ENCODE assay signal across 14 cellular contexts in genomic region chr2:110675679-110676078, GRCh38. TPM values are rescaled to one million over a fixed set of nuclear protein-coding genes. Genes with fewer than 3 reads are reported as not detected.
DNase-seq lines count a peak whose midpoint lies in the region; ATAC-seq and TF ChIP-seq lines count a peak whose summit lies in the region.
"Had no signal": no experiment of that assay in that cellular context is flagged by ENCODE, and none has a peak within 500 bp of the region (broad histone marks: within the 10 kb centered on the region; RNA-seq: fewer than 3 reads in every experiment).

No MANE protein-coding gene starts in this region.

- H3K27ac Mint-ChIP-seq in activated CD4-positive, alpha-beta T cell treated with anti-CD3 and anti-CD28 coated beads, Interleukin-2, amount 10 ng/mL, durations not matched to agents 7 days and 5 days = peak overlapping the region; percentile 64
- H3K27ac Mint-ChIP-seq in activated T-helper 1 cell treated with anti-CD3 and anti-CD28 coated beads, Interleukin-12 subunit alpha, Interleukin-12 subunit beta, Interleukin-2, Interleukin-4 antibody, amounts not matched to agents 30 ng/mL and 10 ng/mL and 1 ng/mL, durations not matched to agents 14 hours and 24 hours and 36 hours = peak overlapping the region; percentile 74
- H3K27ac Mint-ChIP-seq in neural progenitor cell = no peak overlapping the region

- H3K79me2 ChIP-seq in neural progenitor cell (ENCODE audit: low read depth) = peaks cover 63% of the 10 kb centered on the region

- POLR2A ChIA-PET in activated CD4-positive, alpha-beta T cell treated with anti-CD3 and anti-CD28 coated beads, Interleukin-2, amount 10 ng/mL, durations not matched to agents 7 days and 5 days (lab: Charles Lee) = no interaction called here

- H2AFZ ChIP-seq in neural progenitor cell (replicated peaks) = no peak overlapping the region

- H3K27me3 ChIP-seq in neural progenitor cell = no peaks in the 10 kb centered on the region

- H3K36me3 ChIP-seq in neural progenitor cell = peaks cover 25% of the 10 kb centered on the region

- CTCF ChIA-PET in activated CD4-positive, alpha-beta T cell treated with anti-CD3 and anti-CD28 coated beads, Interleukin-2, amount 10 ng/mL, durations not matched to agents 7 days and 5 days (lab: Charles Lee) = no interaction called here

- peak; percentile 1 for ATAC-seq in HG02610 (IDR thresholded peaks at IDR 0.05; ENCODE audit: unreplicated experiment)

- no peak for TF ChIP-seq CTCF in neural progenitor cell (IDR thresholded peaks at IDR 0.05)

- H3K4me3 ChIP-seq in neural progenitor cell = peak overlapping the region; percentile 81

- peaks cover 3% of the 10 kb centered on the region for H3K27me3 Mint-ChIP-seq in activated CD4-positive, alpha-beta T cell treated with anti-CD3 and anti-CD28 coated beads, Interleukin-2, amount 10 ng/mL, durations not matched to agents 7 days and 5 days
- no peaks in the 10 kb centered on the region for H3K27me3 Mint-ChIP-seq in activated T-helper 1 cell treated with anti-CD3 and anti-CD28 coated beads, Interleukin-12 subunit alpha, Interleukin-12 subunit beta, Interleukin-2, Interleukin-4 antibody, amounts not matched to agents 30 ng/mL and 10 ng/mL and 1 ng/mL, durations not matched to agents 14 hours and 24 hours and 36 hours (ENCODE audit: insufficient read depth)
- H3K27me3 Mint-ChIP-seq in neural progenitor cell (ENCODE audit: insufficient read depth, low read depth) = peaks cover 4% of the 10 kb centered on the region

- H3K4me1 ChIP-seq in neural progenitor cell = peaks cover 32% of the 10 kb centered on the region

- H4K20me1 ChIP-seq in neural progenitor cell (ENCODE audit: low read depth) = peaks cover 35% of the 10 kb centered on the region

- H3K9me3 Mint-ChIP-seq in activated CD4-positive, alpha-beta T cell treated with anti-CD3 and anti-CD28 coated beads, Interleukin-2, amount 10 ng/mL, durations not matched to agents 7 days and 5 days = no peaks in the 10 kb centered on the region
- no peaks in the 10 kb centered on the region for H3K9me3 Mint-ChIP-seq in activated T-helper 1 cell treated with anti-CD3 and anti-CD28 coated beads, Interleukin-12 subunit alpha, Interleukin-12 subunit beta, Interleukin-2, Interleukin-4 antibody, amounts not matched to agents 30 ng/mL and 10 ng/mL and 1 ng/mL, durations not matched to agents 14 hours and 24 hours and 36 hours
- H3K9me3 Mint-ChIP-seq in neural progenitor cell = no peaks in the 10 kb centered on the region

- no peak for DNase-seq in activated CD4-positive, alpha-beta T cell treated with anti-CD3 and anti-CD28 coated beads, Interleukin-2, amount 10 ng/mL, durations not matched to agents 7 days and 5 days
- no peak for DNase-seq in activated CD4-positive, alpha-beta T cell treated with anti-CD3 and anti-CD28 coated beads for 1 hour
- no peak for DNase-seq in activated T-helper 1 cell treated with anti-CD3 and anti-CD28 coated beads, Interleukin-12 subunit alpha, Interleukin-12 subunit beta, Interleukin-2, Interleukin-4 antibody, amounts not matched to agents 30 ng/mL and 10 ng/mL and 1 ng/mL, durations not matched to agents 14 hours and 24 hours and 36 hours (ENCODE audit: low spot score)
- DNase-seq in neural progenitor cell (ENCODE audit: low spot score) (no peak), SKM-1 treated with dmso at 0.1 percent for 144 hours (lab: John Stamatoyannopoulos, UW; ENCODE audit: unreplicated experiment) (no peak), SK-N-DZ (ENCODE audit: low spot score) (no peak), NCI-H2081 treated with DMSO at 0.1 percent for 48 hours (lab: John Stamatoyannopoulos, UW) (no peak)
- DNase-seq: anterior cingulate cortex; HCEC 1CT; NCI-H524 treated with DMSO at 0.1 percent for 48 hours; stimulated activated CD4-positive, alpha-beta T cell treated with anti-CD3 and anti-CD28 coated beads, Interleukin-15, amount 100 ng/mL, for 24 hours had no signal

- no peaks in the 10 kb centered on the region for H3K9me3 ChIP-seq in neural progenitor cell (ENCODE audit: low read depth)

- intact Hi-C loops in activated T-helper 1 cell treated with anti-CD3 and anti-CD28 coated beads, Interleukin-12 subunit alpha, Interleukin-12 subunit beta, Interleukin-2, Interleukin-4 antibody, amounts not matched to agents 30 ng/mL and 10 ng/mL and 1 ng/mL, durations not matched to agents 14 hours and 24 hours and 36 hours (cut with micrococcal nuclease) = loop anchor here (5.0 to 10.0 kb wide), 4 partner anchors 192 to 1379 kb away; partner anchors contain the start of gene TMEM87B

- peaks cover 33% of the 10 kb centered on the region for H3K36me3 Mint-ChIP-seq in activated CD4-positive, alpha-beta T cell treated with anti-CD3 and anti-CD28 coated beads, Interleukin-2, amount 10 ng/mL, durations not matched to agents 7 days and 5 days (ENCODE audit: low read depth)
- H3K36me3 Mint-ChIP-seq in activated T-helper 1 cell treated with anti-CD3 and anti-CD28 coated beads, Interleukin-12 subunit alpha, Interleukin-12 subunit beta, Interleukin-2, Interleukin-4 antibody, amounts not matched to agents 30 ng/mL and 10 ng/mL and 1 ng/mL, durations not matched to agents 14 hours and 24 hours and 36 hours (ENCODE audit: low read depth) = peaks cover 24% of the 10 kb centered on the region
- peaks cover 11% of the 10 kb centered on the region for H3K36me3 Mint-ChIP-seq in neural progenitor cell

- H3K4me1 Mint-ChIP-seq in activated CD4-positive, alpha-beta T cell treated with anti-CD3 and anti-CD28 coated beads, Interleukin-2, amount 10 ng/mL, durations not matched to agents 7 days and 5 days = peaks cover 45% of the 10 kb centered on the region
- peaks cover 62% of the 10 kb centered on the region for H3K4me1 Mint-ChIP-seq in activated T-helper 1 cell treated with anti-CD3 and anti-CD28 coated beads, Interleukin-12 subunit alpha, Interleukin-12 subunit beta, Interleukin-2, Interleukin-4 antibody, amounts not matched to agents 30 ng/mL and 10 ng/mL and 1 ng/mL, durations not matched to agents 14 hours and 24 hours and 36 hours (ENCODE audit: low read depth)
- peaks cover 34% of the 10 kb centered on the region for H3K4me1 Mint-ChIP-seq in neural progenitor cell

- peaks cover 34% of the 10 kb centered on the region for H3F3A ChIP-seq in neural progenitor cell (ENCODE audit: low read depth)

- no peak overlapping the region for H3K27ac ChIP-seq in neural progenitor cell

- peak overlapping the region; percentile 98 for H3K4me2 ChIP-seq in neural progenitor cell

- H3K9ac ChIP-seq in neural progenitor cell = no peak overlapping the region

- H3K4me3 Mint-ChIP-seq in activated CD4-positive, alpha-beta T cell treated with anti-CD3 and anti-CD28 coated beads, Interleukin-2, amount 10 ng/mL, durations not matched to agents 7 days and 5 days = peak overlapping the region; percentile 64
- H3K4me3 Mint-ChIP-seq in activated T-helper 1 cell treated with anti-CD3 and anti-CD28 coated beads, Interleukin-12 subunit alpha, Interleukin-12 subunit beta, Interleukin-2, Interleukin-4 antibody, amounts not matched to agents 30 ng/mL and 10 ng/mL and 1 ng/mL, durations not matched to agents 14 hours and 24 hours and 36 hours = peak overlapping the region; percentile 82
- peak overlapping the region; percentile 78 for H3K4me3 Mint-ChIP-seq in neural progenitor cell

RNA-seq across cellular contexts. Expression of gene BUB1, which starts 2.2 kb away (rescaled TPM):
- total RNA-seq in activated CD4-positive, alpha-beta T cell treated with anti-CD3 and anti-CD28 coated beads, Interleukin-2, amount 10 ng/mL, durations not matched to agents 7 days and 5 days = 100 to 1,000 TPM; 118 to 141 TPM
- total RNA-seq in activated T-helper 1 cell treated with anti-CD3 and anti-CD28 coated beads, Interleukin-12 subunit alpha, Interleukin-12 subunit beta, Interleukin-2, Interleukin-4 antibody, amounts not matched to agents 30 ng/mL and 10 ng/mL and 1 ng/mL, durations not matched to agents 14 hours and 24 hours and 36 hours = 56.1 and 61.9 TPM in 2 replicates
- total RNA-seq in neural progenitor cell (ENCODE audit: low replicate concordance) = 197 and 266 TPM in 2 replicates
- polyA plus RNA-seq in SK-N-DZ (2014; cell fraction: cytosol; rRNA removed) = 55.5 and 65.5 TPM in 2 replicates
- polyA plus RNA-seq in SK-N-DZ (2014; cell fraction: nucleus; rRNA removed) = 42.2 and 45.1 TPM in 2 replicates

RNA-seq across cellular contexts. Expression of gene ACOXL, which starts 56.7 kb away (rescaled TPM):
- under 1 TPM in 1 of 2 experiments, not detected in 1; 0.15 TPM for total RNA-seq in activated CD4-positive, alpha-beta T cell treated with anti-CD3 and anti-CD28 coated beads, Interleukin-2, amount 10 ng/mL, durations not matched to agents 7 days and 5 days
- total RNA-seq in activated T-helper 1 cell treated with anti-CD3 and anti-CD28 coated beads, Interleukin-12 subunit alpha, Interleukin-12 subunit beta, Interleukin-2, Interleukin-4 antibody, amounts not matched to agents 30 ng/mL and 10 ng/mL and 1 ng/mL, durations not matched to agents 14 hours and 24 hours and 36 hours = 0.83 and 1.1 TPM in 2 replicates
- 2.9 TPM in 2 replicates for total RNA-seq in neural progenitor cell (ENCODE audit: low replicate concordance)
- polyA plus RNA-seq in SK-N-DZ (2014; cell fraction: cytosol; rRNA removed) = not detected in 2 replicates
- not detected in 2 replicates for polyA plus RNA-seq in SK-N-DZ (2014; cell fraction: nucleus; rRNA removed)
- total RNA-seq: A673 had no signal
- polyA plus RNA-seq: esophagus had no signal
